Comparison of ENCODE assay signal across 20 cellular contexts in genomic region chr1:233368784-233369120, GRCh38. TPM values are rescaled to one million over a fixed set of nuclear protein-coding genes. Genes with fewer than 3 reads are reported as not detected.
DNase-seq lines count a peak whose midpoint lies in the region; ATAC-seq and TF ChIP-seq lines count a peak whose summit lies in the region.
"Had no signal": no experiment of that assay in that cellular context is flagged by ENCODE, and none has a peak within 500 bp of the region (broad histone marks: within the 10 kb centered on the region; RNA-seq: fewer than 3 reads in every experiment).

No MANE protein-coding gene starts in this region.

- no peaks in the 10 kb centered on the region for H3K23me2 ChIP-seq in H9 (ENCODE audit: insufficient read length, low read depth, low read length, poor library complexity, severe bottlenecking)

- POLR2A ChIA-PET in WTC11 (lab: Charles Lee): no interaction called here

- H3K9me3 ChIP-seq in H9 (ENCODE audit: control insufficient read depth, low read depth, low read length) (no peaks in the 10 kb centered on the region), mesenchymal stem cell (ENCODE audit: control insufficient read depth, low read length) (no peaks in the 10 kb centered on the region)
- no peaks in the 10 kb centered on the region for H3K9me3 ChIP-seq in effector memory CD4-positive, alpha-beta T cell (ENCODE audit: control insufficient read depth, low read length)
- H3K9me3 ChIP-seq: BE2C had no signal

- H3K27ac Mint-ChIP-seq in H9 (peak overlapping the region; percentile 55 to 82 (median 59); a peak in 6 of 7 replicates), WTC11 (peak overlapping the region; percentile 96)
- H3K27ac Mint-ChIP-seq: CD4-positive, alpha-beta memory T cell; HFFc6 had no signal

- H3K4me3 Mint-ChIP-seq in H9 (peak overlapping the region in 1 of 2 experiments; percentile 45; a peak in 1 of 5 replicates), WTC11 (peak overlapping the region; percentile 42; the same call in 1 of the 2 replicates)
- H3K4me3 Mint-ChIP-seq: CD4-positive, alpha-beta memory T cell; HFFc6 had no signal

- TF ChIP-seq CTCF in H9 (conservative IDR thresholded peaks at IDR 0.05) (no peak), WTC11 (IDR thresholded peaks at IDR 0.05) (no peak)

- no peak overlapping the region for H2BK120ac ChIP-seq in H9 (ENCODE audit: low read depth, low read length, poor library complexity, severe bottlenecking)
- H2BK120ac ChIP-seq in mesenchymal stem cell (ENCODE audit: low read depth, low read length): no peak overlapping the region

- no peak overlapping the region for H3K56ac ChIP-seq in H9 (ENCODE audit: insufficient read length, low read depth, low read length)

- H3K9me3 Mint-ChIP-seq in H9 (no peaks in the 10 kb centered on the region), WTC11 (no peaks in the 10 kb centered on the region)
- H3K9me3 Mint-ChIP-seq: CD4-positive, alpha-beta memory T cell; HFFc6 had no signal

- H3K23ac ChIP-seq in H9 (ENCODE audit: insufficient read length, low read depth, low read length): no peak overlapping the region
- no peak overlapping the region for H3K23ac ChIP-seq in mesenchymal stem cell (ENCODE audit: low read length in 2 of 2)

- no peak overlapping the region for H2AFZ ChIP-seq in H9 (ENCODE audit: low read length)
- no peak overlapping the region for H2AFZ ChIP-seq in mesenchymal stem cell (ENCODE audit: low read depth, low read length)
- H2AFZ ChIP-seq: PC-9 had no signal

- CTCF ChIA-PET in WTC11 (lab: Charles Lee): no interaction called here

- H3K14ac ChIP-seq in H9 (ENCODE audit: insufficient read depth, low read length) (no peak overlapping the region), mesenchymal stem cell (ENCODE audit: low read length in 2 of 2) (no peak overlapping the region)

- H3K27ac ChIP-seq in H9 (ENCODE audit: insufficient read length, low read depth, low read length): no peak overlapping the region
- H3K27ac ChIP-seq in mesenchymal stem cell (ENCODE audit: low read length, poor library complexity, severe bottlenecking): peak overlapping the region; percentile 41
- H3K27ac ChIP-seq in effector memory CD4-positive, alpha-beta T cell (ENCODE audit: insufficient read depth, low read length, poor library complexity, severe bottlenecking): no peak overlapping the region

- H3K4me1 ChIP-seq in H9 (ENCODE audit: insufficient read depth, low read length) (peaks cover 9% of the 10 kb centered on the region; the same call in 1 of the 2 replicates), mesenchymal stem cell (ENCODE audit: control insufficient read depth, insufficient read depth, low read depth, low read length) (peaks cover 7% of the 10 kb centered on the region)
- H3K4me1 ChIP-seq in effector memory CD4-positive, alpha-beta T cell (ENCODE audit: control insufficient read depth, insufficient read depth, low read length, poor library complexity, severe bottlenecking): no peaks in the 10 kb centered on the region
- H3K4me1 ChIP-seq: BE2C had no signal

- H3K4me3 ChIP-seq in mesenchymal stem cell (ENCODE audit: insufficient read depth in 1 of 2, low read depth in 1 of 2, low read length in 2 of 2): no peak overlapping the region
- H3K4me3 ChIP-seq in effector memory CD4-positive, alpha-beta T cell (ENCODE audit: insufficient read depth, low read depth, low read length, poor library complexity, severe bottlenecking): no peak overlapping the region
- H3K4me3 ChIP-seq: GM12878, PC-9 had no signal

- H2BK20ac ChIP-seq in H9 (ENCODE audit: low read depth, low read length, poor library complexity, severe bottlenecking): no peak overlapping the region

- H3T11ph ChIP-seq in H9 (ENCODE audit: low read length): no peak overlapping the region

- DNase-seq in H9 (no peak), WTC11 (ENCODE audit: low spot score) (no peak), mesenchymal stem cell (no peak), SW 1271 (lab: John Stamatoyannopoulos, UW) (no peak), putamen (ENCODE audit: low spot score) (no peak)
- DNase-seq in NK-92 treated with Interleukin-12 subunit alpha and Interleukin-12 subunit beta, amount 100 ng/mL, for 24 hours (lab: John Stamatoyannopoulos, UW): no peak
- DNase-seq in effector memory CD4-positive, alpha-beta T cell: no peak
- DNase-seq: BE2C; CD4-positive, alpha-beta memory T cell; GDM1; GOT3; HFFc6; Kasumi-1; MM.1S; NCI-H1417 treated with DMSO at 0.1 percent for 48 hours; NCI-H2029; NCI-H2171 treated with DMSO at 0.1 percent for 48 hours; NCI-H748 treated with DMSO at 0.1 percent for 48 hours; PC-9 had no signal

- H3K79me1 ChIP-seq in H9 (ENCODE audit: insufficient read depth, low read depth, low read length, poor library complexity, severe bottlenecking) (no peaks in the 10 kb centered on the region), mesenchymal stem cell (replicated peaks; ENCODE audit: low read length, poor library complexity, severe bottlenecking) (peaks cover 2% of the 10 kb centered on the region)

- no peaks in the 10 kb centered on the region for H4K20me1 ChIP-seq in H9 (ENCODE audit: control insufficient read depth, insufficient read depth, insufficient read length)

- H3K27me3 ChIP-seq in H9 (ENCODE audit: insufficient read depth, low read length) (no peaks in the 10 kb centered on the region), mesenchymal stem cell (ENCODE audit: control insufficient read depth in 1 of 2, insufficient read depth in 1 of 2, low read length in 2 of 2) (no peaks in the 10 kb centered on the region)
- H3K27me3 ChIP-seq in effector memory CD4-positive, alpha-beta T cell (replicated peaks; ENCODE audit: control insufficient read depth, insufficient read depth, low read length, poor library complexity, severe bottlenecking): no peaks in the 10 kb centered on the region

- H3K4me1 Mint-ChIP-seq in H9 (peaks cover 46 to 50% of the 10 kb centered on the region in 2 experiments), WTC11 (peaks cover 63% of the 10 kb centered on the region)
- H3K4me1 Mint-ChIP-seq: CD4-positive, alpha-beta memory T cell had no signal

- no peaks in the 10 kb centered on the region for H3K79me2 ChIP-seq in H9 (ENCODE audit: insufficient read depth, low read length)

- H4K91ac ChIP-seq in H9 (ENCODE audit: insufficient read length, low read depth, low read length): no peak overlapping the region
- H4K91ac ChIP-seq in mesenchymal stem cell (ENCODE audit: low read length): no peak overlapping the region

- WGBS in H9 (ENCODE audit: extremely low coverage, insufficient read length, low lambda C conversion rate): no CpG with 5 or more reads among the region's 1 CpG
- WGBS in mesenchymal stem cell: 100% methylated on average over 1 of the region's 1 CpG

- H2BK5ac ChIP-seq in H9 (ENCODE audit: insufficient read length, low read length) (no peak overlapping the region), mesenchymal stem cell (ENCODE audit: low read depth, low read length, poor library complexity, severe bottlenecking) (no peak overlapping the region)

- H2BK12ac ChIP-seq in H9 (ENCODE audit: insufficient read length, low read depth, low read length) (no peak overlapping the region), mesenchymal stem cell (ENCODE audit: low read length in 2 of 2) (no peak overlapping the region)

- H3K4me2 ChIP-seq in H9 (ENCODE audit: insufficient read depth, insufficient read length, low read length) (no peak overlapping the region), mesenchymal stem cell (ENCODE audit: low read length, poor library complexity, severe bottlenecking) (no peak overlapping the region)

- no peak for ATAC-seq in WTC11
- ATAC-seq: GM12878 had no signal

- no peak overlapping the region for H4K5ac ChIP-seq in H9 (ENCODE audit: insufficient read length, low read depth, low read length)

- H2AK5ac ChIP-seq in H9 (ENCODE audit: insufficient read length, low read length) (peak overlapping the region; percentile 25), mesenchymal stem cell (ENCODE audit: low read length, severe bottlenecking) (no peak overlapping the region)

- H3K36me3 ChIP-seq in mesenchymal stem cell (ENCODE audit: control insufficient read depth in 1 of 2, insufficient read depth in 2 of 2, low read depth in 1 of 2, low read length in 2 of 2): peaks cover 0 to 6% of the 10 kb centered on the region in 2 experiments
- no peaks in the 10 kb centered on the region for H3K36me3 ChIP-seq in effector memory CD4-positive, alpha-beta T cell (ENCODE audit: control insufficient read depth, insufficient read depth, low read length)
- H3K36me3 ChIP-seq: BE2C had no signal

- peaks cover 10 to 16% (median 15%) of the 10 kb centered on the region in 3 experiments; a peak in 6 of 7 replicates for H3K36me3 Mint-ChIP-seq in H9 (ENCODE audit: insufficient read depth in 1 of 3, low read depth in 3 of 3)
- H3K36me3 Mint-ChIP-seq in WTC11: peaks cover 17% of the 10 kb centered on the region
- H3K36me3 Mint-ChIP-seq: CD4-positive, alpha-beta memory T cell had no signal

- H3K18ac ChIP-seq in H9 (ENCODE audit: insufficient read length, low read depth, low read length) (no peak overlapping the region), mesenchymal stem cell (ENCODE audit: low read depth in 1 of 2, low read length in 2 of 2) (no peak overlapping the region)

- H4K8ac ChIP-seq in H9 (replicated peaks; ENCODE audit: insufficient read length, low read depth, low read length) (no peak overlapping the region), mesenchymal stem cell (ENCODE audit: low read length) (no peak overlapping the region)

- H3K27me3 Mint-ChIP-seq in H9 (ENCODE audit: low read depth) (no peaks in the 10 kb centered on the region), WTC11 (ENCODE audit: low read depth) (no peaks in the 10 kb centered on the region)
- H3K27me3 Mint-ChIP-seq: CD4-positive, alpha-beta memory T cell had no signal

- H3K9ac ChIP-seq in H9 (ENCODE audit: extremely low read depth, insufficient read length, low read length): no peak overlapping the region
- no peak overlapping the region for H3K9ac ChIP-seq in mesenchymal stem cell (ENCODE audit: low read length)

- H2BK15ac ChIP-seq in H9 (ENCODE audit: low read depth, low read length): no peak overlapping the region
- H2BK15ac ChIP-seq in mesenchymal stem cell (ENCODE audit: low read depth, poor library complexity, severe bottlenecking): no peak overlapping the region

- H3K4ac ChIP-seq in H9 (ENCODE audit: low read depth, low read length) (no peak overlapping the region), mesenchymal stem cell (ENCODE audit: low read depth in 1 of 2, low read length in 2 of 2) (no peak overlapping the region)

TF ChIP-seq in WTC11, 78 proteins besides CTCF, POLR2A, EP300 and RAD21 (continues in another document):
- no peak for TF ChIP-seq ZNF232 (CRISPR knock-in tag; IDR thresholded peaks at IDR 0.05)
- no peak for TF ChIP-seq PRRX2 (CRISPR knock-in tag; IDR thresholded peaks at IDR 0.05)

RNA-seq across cellular contexts. Expression of gene MAP3K21, which starts 41.2 kb away (rescaled TPM):
- total RNA-seq in H9 (2021): 11.6 and 11.7 TPM in 2 replicates
- 21.1 to 24.0 TPM (median 23.0 TPM) in 3 replicates for total RNA-seq in WTC11 (2021)
- polyA plus RNA-seq in mesenchymal stem cell (2013, experiment 1 of 2): 0.32 TPM
- 0.29 TPM for polyA plus RNA-seq in mesenchymal stem cell (2013, experiment 2 of 2)
